Comparison of ENCODE assay signal across 11 cellular contexts in genomic region chr9:94870793-94871558, GRCh38.
DNase-seq lines count a peak whose midpoint lies in the region; ATAC-seq and TF ChIP-seq lines count a peak whose summit lies in the region.
"Had no signal": no experiment of that assay in that cellular context is flagged by ENCODE, and none has a peak within 500 bp of the region (broad histone marks: within the 10 kb centered on the region; RNA-seq: fewer than 3 reads in every experiment).

No MANE protein-coding gene starts in this region.

- no peak overlapping the region for H3K23ac ChIP-seq in mesenchymal stem cell (ENCODE audit: low read length in 2 of 2)

- H3K4me1 ChIP-seq in mesenchymal stem cell (ENCODE audit: control insufficient read depth, insufficient read depth, low read depth, low read length) (peaks cover 8% of the 10 kb centered on the region), OCI-LY7 (ENCODE audit: insufficient read depth, low read length, poor library complexity, severe bottlenecking) (peaks cover 6% of the 10 kb centered on the region)

- peak overlapping the region; percentile 95 for H4K91ac ChIP-seq in mesenchymal stem cell (ENCODE audit: low read length)

- H3K36me3 ChIP-seq in mesenchymal stem cell (ENCODE audit: control insufficient read depth in 1 of 2, insufficient read depth in 2 of 2, low read depth in 1 of 2, low read length in 2 of 2) (no peaks in the 10 kb centered on the region), OCI-LY7 (ENCODE audit: insufficient read depth, low read length) (no peaks in the 10 kb centered on the region)

- H3K18ac ChIP-seq in mesenchymal stem cell (ENCODE audit: low read depth in 1 of 2, low read length in 2 of 2): peak overlapping the region; percentile 80 to 92

- CTCF ChIA-PET in OCI-LY7 (lab: Charles Lee; ENCODE audit: unreplicated experiment): no interaction called here

- H3K4me2 ChIP-seq in mesenchymal stem cell (ENCODE audit: low read length, poor library complexity, severe bottlenecking) (no peak overlapping the region), OCI-LY7 (ENCODE audit: low read length) (no peak overlapping the region)

- H3K27ac Mint-ChIP-seq in activated naive CD4-positive, alpha-beta T cell treated with anti-CD3 and anti-CD28 coated beads, Interleukin-2, amount 50 U/mL, for 72 hours: peak overlapping the region; percentile 85 to 93

- no peaks in the 10 kb centered on the region for H3K79me2 ChIP-seq in OCI-LY7 (ENCODE audit: insufficient read depth, low read depth, low read length)

- no peak overlapping the region for H3K9ac ChIP-seq in mesenchymal stem cell (ENCODE audit: low read length)

- peak overlapping the region in 1 of 2 experiments; percentile 87 for H3K14ac ChIP-seq in mesenchymal stem cell (ENCODE audit: low read length in 2 of 2)

- H2BK15ac ChIP-seq in mesenchymal stem cell (ENCODE audit: low read depth, poor library complexity, severe bottlenecking): no peak overlapping the region

- POLR2A ChIA-PET in OCI-LY7 (lab: Charles Lee): no interaction called here

- peak overlapping the region; percentile 67 for H2BK120ac ChIP-seq in mesenchymal stem cell (ENCODE audit: low read depth, low read length)

- H3K4me3 ChIP-seq in AG09309 (ENCODE audit: control insufficient read depth, low read depth, low read length): no peak overlapping the region
- no peak overlapping the region for H3K4me3 ChIP-seq in Jurkat, Clone E6-1 (ENCODE audit: low read length)
- H3K4me3 ChIP-seq in mesenchymal stem cell (ENCODE audit: insufficient read depth in 1 of 2, low read depth in 1 of 2, low read length in 2 of 2): no peak overlapping the region
- H3K4me3 ChIP-seq in OCI-LY7 (ENCODE audit: low read depth, low read length, poor library complexity, severe bottlenecking): no peak overlapping the region

- peak overlapping the region; percentile 94 to 96 for H2BK12ac ChIP-seq in mesenchymal stem cell (ENCODE audit: low read length in 2 of 2)

- ATAC-seq in activated naive CD4-positive, alpha-beta T cell treated with anti-CD3 and anti-CD28 coated beads, Interleukin-2, amount 50 U/mL, for 72 hours: peak; percentile 29 to 85

- DNase-seq in AG09309 (ENCODE audit: low read depth) (peak; percentile 76), mesenchymal stem cell (peak; percentile 54), SKM-1 treated with dmso at 0.1 percent for 144 hours (lab: John Stamatoyannopoulos, UW; ENCODE audit: unreplicated experiment) (no peak), OCI-LY7 (ENCODE audit: low spot score) (no peak), RPMI8226 (no peak), ureter (ENCODE audit: low spot score) (no peak)
- DNase-seq in Jurkat, Clone E6-1 (ENCODE audit: low read depth, low spot score): peak; percentile 95
- DNase-seq in activated naive CD4-positive, alpha-beta T cell treated with anti-CD3 and anti-CD28 coated beads, Interleukin-2, amount 50 U/mL, for 72 hours (ENCODE audit: low spot score in 2 of 2): no peak
- DNase-seq: cerebellar nuclear complex, naive B cell, NCI-H446 treated with DMSO at 0.1 percent for 48 hours had no signal

- H2BK5ac ChIP-seq in mesenchymal stem cell (ENCODE audit: low read depth, low read length, poor library complexity, severe bottlenecking): no peak overlapping the region

- H3K36me3 Mint-ChIP-seq in activated naive CD4-positive, alpha-beta T cell treated with anti-CD3 and anti-CD28 coated beads, Interleukin-2, amount 50 U/mL, for 72 hours: peaks cover 6 to 22% of the 10 kb centered on the region in 2 donors

- H4K8ac ChIP-seq in mesenchymal stem cell (ENCODE audit: low read length): peak overlapping the region; percentile 77

- H3K79me1 ChIP-seq in mesenchymal stem cell (replicated peaks; ENCODE audit: low read length, poor library complexity, severe bottlenecking): peaks cover 17% of the 10 kb centered on the region

- H3K27me3 ChIP-seq in mesenchymal stem cell (ENCODE audit: control insufficient read depth in 1 of 2, insufficient read depth in 1 of 2, low read length in 2 of 2): no peaks in the 10 kb centered on the region

- H3K9me2 ChIP-seq in OCI-LY7 (ENCODE audit: insufficient read depth, low read length): no peaks in the 10 kb centered on the region

- no peaks in the 10 kb centered on the region for H3K9me3 ChIP-seq in mesenchymal stem cell (ENCODE audit: control insufficient read depth, low read length)
- no peaks in the 10 kb centered on the region for H3K9me3 ChIP-seq in OCI-LY7 (ENCODE audit: low read length)

- TF ChIP-seq CTCF in AG09309 (IDR thresholded peaks at IDR 0.05; ENCODE audit: control insufficient read depth, insufficient read depth, low read depth, low read length, missing control alignments): no peak
- TF ChIP-seq CTCF in OCI-LY7 (conservative IDR thresholded peaks at IDR 0.05; ENCODE audit: low read length): no peak

- 81% methylated on average over 8 of the region's 8 CpGs for WGBS in mesenchymal stem cell

- peak overlapping the region; percentile 88 for H2AK5ac ChIP-seq in mesenchymal stem cell (ENCODE audit: low read length, severe bottlenecking)

- H3K9me3 Mint-ChIP-seq in activated naive CD4-positive, alpha-beta T cell treated with anti-CD3 and anti-CD28 coated beads, Interleukin-2, amount 50 U/mL, for 72 hours: peaks cover 0 to 6% of the 10 kb centered on the region in 2 donors
- H3K9me3 Mint-ChIP-seq: naive B cell had no signal

- H3K27ac ChIP-seq in mesenchymal stem cell (ENCODE audit: low read length, poor library complexity, severe bottlenecking): no peak overlapping the region
- H3K27ac ChIP-seq in OCI-LY7 (ENCODE audit: low read depth, low read length, poor library complexity, severe bottlenecking): no peak overlapping the region

- no peaks in the 10 kb centered on the region for H4K20me1 ChIP-seq in OCI-LY7 (ENCODE audit: insufficient read depth, low read length)

- BruUV-seq in OCI-LY7 (replicated peaks; lab: Mats Ljungman, UMichigan): no TSS peak

- intact Hi-C loops in OCI-LY7 (cut with micrococcal nuclease; ENCODE audit: unreplicated experiment): no loop called here

- no peak overlapping the region for H2AFZ ChIP-seq in mesenchymal stem cell (ENCODE audit: low read depth, low read length)
- H2AFZ ChIP-seq in OCI-LY7 (ENCODE audit: low read length): no peak overlapping the region

- peak overlapping the region; percentile 47 to 95 for H3K4ac ChIP-seq in mesenchymal stem cell (ENCODE audit: low read depth in 1 of 2, low read length in 2 of 2)

Comparison
In these comparisons a context has a peak if more than half of its experiments do, and no peak if none do; other contexts are left out.
1. DNase-seq: peak in AG09309 (single experiment), Jurkat, Clone E6-1 (single experiment) and mesenchymal stem cell (single experiment); none in activated naive CD4-positive, alpha-beta T cell treated with anti-CD3 and anti-CD28 coated beads, Interleukin-2, amount 50 U/mL, for 72 hours (0 of 2), SKM-1 treated with dmso at 0.1 percent for 144 hours (single experiment), OCI-LY7 (single experiment), RPMI8226 (single experiment) and ureter (single experiment).